Comparison of ENCODE assay signal across 20 cellular contexts in the genomic region with DNA sequence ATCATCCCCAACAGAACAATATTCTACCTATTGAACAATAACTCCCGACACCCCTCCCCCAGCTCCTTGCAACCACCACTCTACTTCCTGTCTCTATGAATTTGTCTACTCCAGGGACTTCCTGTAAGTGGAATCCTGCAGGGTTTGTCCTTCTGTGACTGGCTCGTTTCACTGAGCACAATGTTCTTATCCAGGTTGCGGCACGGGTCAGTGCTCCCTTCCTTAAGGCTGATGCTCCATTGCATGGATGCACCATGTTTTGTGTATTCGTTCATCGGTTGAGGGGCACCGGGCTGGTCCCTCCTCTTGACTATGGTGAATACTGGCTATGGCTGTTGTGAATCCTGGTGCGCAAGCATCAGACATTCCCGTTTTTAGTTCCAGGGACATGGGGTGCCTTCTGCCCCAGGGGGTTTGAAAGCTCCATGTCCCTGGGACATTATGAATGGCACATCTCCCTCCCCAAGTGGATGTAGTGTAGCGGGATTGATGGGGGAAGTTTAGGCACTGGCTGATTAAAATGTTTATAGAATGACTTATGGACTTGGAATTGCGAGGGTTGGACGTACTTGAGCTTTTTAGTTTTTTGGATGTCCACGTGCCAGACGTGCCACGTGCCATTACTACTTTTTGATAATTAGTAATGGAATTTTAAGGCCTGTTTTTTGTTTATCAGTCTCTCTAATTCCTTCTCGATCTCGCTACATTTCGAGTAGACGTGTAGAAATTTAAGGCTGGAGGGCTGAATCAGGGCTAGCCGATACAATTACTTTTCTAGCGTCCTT.
DNase-seq lines count a peak whose midpoint lies in the region; ATAC-seq and TF ChIP-seq lines count a peak whose summit lies in the region.
"Had no signal": no experiment of that assay in that cellular context is flagged by ENCODE, and none has a peak within 500 bp of the region (broad histone marks: within the 10 kb centered on the region; RNA-seq: fewer than 3 reads in every experiment).

No MANE protein-coding gene starts in this region.

- H3K27me3 ChIP-seq in left ventricle myocardium inferior (ENCODE audit: low read depth) (peaks cover 80% of the 10 kb centered on the region), right cardiac atrium (ENCODE audit: control insufficient read depth, insufficient read depth) (no peaks in the 10 kb centered on the region), esophagus squamous epithelium (peaks cover 0 to 55% (median 10%) of the 10 kb centered on the region in 4 donors), osteoblast (ENCODE audit: insufficient read depth, low read length) (no peaks in the 10 kb centered on the region)

- no peaks in the 10 kb centered on the region for H4K20me1 ChIP-seq in osteoblast (ENCODE audit: insufficient read depth, low read length)

- DNase-seq in left ventricle myocardium inferior (no peak), right cardiac atrium (no peak), esophagus squamous epithelium (lab: John Stamatoyannopoulos, UW) (no peak), osteoblast (ENCODE audit: insufficient read length, low spot score, missing footprints) (no peak), GM10266 (ENCODE audit: extremely low spot score) (no peak)
- DNase-seq in activated T-cell treated with anti-CD3 and anti-CD28 coated beads, Interleukin-2, amount 50 U/mL, for 24 hours, result no peak
- DNase-seq: activated CD4-positive, alpha-beta memory T cell treated with anti-CD3 and anti-CD28 coated beads for 36 hours; activated naive CD4-positive, alpha-beta T cell treated with anti-CD3 and anti-CD28 coated beads, Interleukin-2, amount 50 U/mL, for 16 hours; activated T-cell treated with anti-CD3 and anti-CD28 coated beads, Interleukin-2, amount 50 U/mL, for 1 hour; CD4-positive, alpha-beta T cell; dermis blood vessel endothelial cell; mesendoderm; NCI-H1436 treated with DMSO at 0.1 percent for 48 hours; occipital lobe; stimulated activated CD4-positive, alpha-beta T cell treated with anti-CD3 and anti-CD28 coated beads, Interleukin-4, amount 100 ng/mL, for 4 hours; stimulated activated CD8-positive, alpha-beta memory T cell treated with anti-CD3 and anti-CD28 coated beads, Interleukin-4, amount 100 ng/mL, for 48 hours; T-cell had no signal

- H3K36me3 ChIP-seq in left ventricle myocardium inferior (no peaks in the 10 kb centered on the region), esophagus squamous epithelium (no peaks in the 10 kb centered on the region), osteoblast (ENCODE audit: insufficient read depth, low read length) (no peaks in the 10 kb centered on the region)

- 65% methylated on average over 21 of the region's 21 CpGs for WGBS in right cardiac atrium
- 81 to 84% methylated on average over 21 of the region's 21 CpGs for WGBS in esophagus squamous epithelium, 2 donors

- H3K4me1 Mint-ChIP-seq in activated T-cell treated with anti-CD3 and anti-CD28 coated beads, Interleukin-2, amount 50 U/mL, for 24 hours (ENCODE audit: low read depth), result peaks cover 7% of the 10 kb centered on the region

- no peaks in the 10 kb centered on the region for H3K79me2 ChIP-seq in osteoblast (ENCODE audit: insufficient read depth, low read length)

- ATAC-seq in right cardiac atrium (no peak), GM19463 (IDR thresholded peaks at IDR 0.05; ENCODE audit: unreplicated experiment) (no peak), GM19467 (IDR thresholded peaks at IDR 0.05; ENCODE audit: unreplicated experiment) (no peak)
- ATAC-seq: T-cell had no signal

- peaks cover 58% of the 10 kb centered on the region for H3K27me3 Mint-ChIP-seq in activated T-cell treated with anti-CD3 and anti-CD28 coated beads, Interleukin-2, amount 50 U/mL, for 24 hours

- no peaks in the 10 kb centered on the region for H3K36me3 Mint-ChIP-seq in activated T-cell treated with anti-CD3 and anti-CD28 coated beads, Interleukin-2, amount 50 U/mL, for 24 hours (ENCODE audit: low read depth)
- H3K36me3 Mint-ChIP-seq: activated CD4-positive, alpha-beta memory T cell treated with anti-CD3 and anti-CD28 coated beads for 36 hours; T-cell had no signal

- H3K4me2 ChIP-seq in osteoblast (ENCODE audit: insufficient read depth, low read length), result peak overlapping the region; percentile 76

- peaks cover 44% of the 10 kb centered on the region for H3K4me1 ChIP-seq in left ventricle myocardium inferior
- peaks cover 4% of the 10 kb centered on the region for H3K4me1 ChIP-seq in right cardiac atrium (ENCODE audit: control insufficient read depth, insufficient read depth, low read length)
- H3K4me1 ChIP-seq in esophagus squamous epithelium, result peaks cover 0 to 45% (median 3%) of the 10 kb centered on the region in 3 donors
- peaks cover 31% of the 10 kb centered on the region for H3K4me1 ChIP-seq in osteoblast (ENCODE audit: insufficient read depth, low read length)

- H2AFZ ChIP-seq in osteoblast (ENCODE audit: low read length), result peak overlapping the region; percentile 85

- TF ChIP-seq POLR2A in esophagus squamous epithelium (IDR thresholded peaks at IDR 0.05), result no peak

- H3K9me3 ChIP-seq in left ventricle myocardium inferior (replicated peaks) (no peaks in the 10 kb centered on the region), right cardiac atrium (ENCODE audit: control insufficient read depth, low read length) (no peaks in the 10 kb centered on the region), esophagus squamous epithelium (no peaks in the 10 kb centered on the region), osteoblast (ENCODE audit: low read depth, low read length) (no peaks in the 10 kb centered on the region)
- H3K9me3 ChIP-seq: body of pancreas had no signal

- no peak overlapping the region for H3K4me3 Mint-ChIP-seq in activated T-cell treated with anti-CD3 and anti-CD28 coated beads, Interleukin-2, amount 50 U/mL, for 24 hours
- H3K4me3 Mint-ChIP-seq: activated CD4-positive, alpha-beta memory T cell treated with anti-CD3 and anti-CD28 coated beads for 36 hours; CD4-positive, alpha-beta T cell; T-cell had no signal

- H3K27ac Mint-ChIP-seq in activated T-cell treated with anti-CD3 and anti-CD28 coated beads, Interleukin-2, amount 50 U/mL, for 24 hours, result no peak overlapping the region
- H3K27ac Mint-ChIP-seq: activated CD4-positive, alpha-beta memory T cell treated with anti-CD3 and anti-CD28 coated beads for 36 hours; CD4-positive, alpha-beta T cell; T-cell had no signal

- H3K27ac ChIP-seq in left ventricle myocardium inferior (replicated peaks) (peak overlapping the region; percentile 83), right cardiac atrium (ENCODE audit: low read length) (no peak overlapping the region), esophagus squamous epithelium (peak overlapping the region in 3 of 4 donors; percentile 67 to 74 (median 72)), osteoblast (ENCODE audit: low read depth, low read length) (peak overlapping the region; percentile 95)

- no peaks in the 10 kb centered on the region for H3K9me3 Mint-ChIP-seq in activated T-cell treated with anti-CD3 and anti-CD28 coated beads, Interleukin-2, amount 50 U/mL, for 24 hours
- H3K9me3 Mint-ChIP-seq: activated CD4-positive, alpha-beta memory T cell treated with anti-CD3 and anti-CD28 coated beads for 36 hours; CD4-positive, alpha-beta T cell; T-cell had no signal

- peak overlapping the region; percentile 60 for H3K4me3 ChIP-seq in left ventricle myocardium inferior
- no peak overlapping the region for H3K4me3 ChIP-seq in right cardiac atrium (ENCODE audit: low read length)
- peak overlapping the region in 1 of 4 donors; percentile 59 for H3K4me3 ChIP-seq in esophagus squamous epithelium
- no peak overlapping the region for H3K4me3 ChIP-seq in osteoblast (ENCODE audit: insufficient read depth, low read length)
- H3K4me3 ChIP-seq: body of pancreas had no signal

- intact Hi-C loops in left ventricle myocardium inferior (cut with micrococcal nuclease), result no loop called here
- intact Hi-C loops in right cardiac atrium (cut with DNase I), result no loop called here
- intact Hi-C loops in esophagus squamous epithelium (cut with DNase I), result no loop called here

- TF ChIP-seq CTCF in left ventricle myocardium inferior (IDR thresholded peaks at IDR 0.05; ENCODE audit: borderline replicate concordance), result no peak
- no peak for TF ChIP-seq CTCF in esophagus squamous epithelium (IDR thresholded peaks at IDR 0.05)
- no peak for TF ChIP-seq CTCF in osteoblast (IDR thresholded peaks at IDR 0.05; ENCODE audit: extremely low read depth, low read depth, low read length)
- no peak for TF ChIP-seq CTCF in GM10266 (IDR thresholded peaks at IDR 0.05; ENCODE audit: control insufficient read depth, insufficient read depth, low read depth, missing control alignments)
